In genomic region chr5:59174248-59174844, GRCh38 we compare ENCODE assay signal across 8 cellular contexts.
DNase-seq lines count a peak whose midpoint lies in the region; ATAC-seq, FAIRE-seq and TF ChIP-seq lines count a peak whose summit lies in the region.

No MANE protein-coding gene starts in this region.

- no peak overlapping the region for H3K27ac ChIP-seq in pancreas

- DNase-seq in activated T-helper 1 cell treated with Interleukin-2 at 50 U/mL for 16 hours (ENCODE audit: low read depth) (peak; percentile 8), HEK293T (ENCODE audit: extremely low spot score) (peak; percentile 56), NCI-H2196 treated with DMSO at 0.1 percent for 48 hours (lab: John Stamatoyannopoulos, UW; ENCODE audit: unreplicated experiment) (peak; percentile 9), foreskin fibroblast (peak; percentile 60 to 84), pancreas (peak in 2 of 6 donors; percentile 5 to 14)
- no peak for DNase-seq in activated T-helper 1 cell treated with anti-CD3 and anti-CD28 coated beads, Interleukin-12 subunit alpha, Interleukin-12 subunit beta, Interleukin-2, Interleukin-4 antibody, amounts not matched to agents 30 ng/mL and 10 ng/mL and 1 ng/mL, durations not matched to agents 14 hours and 24 hours and 36 hours (ENCODE audit: low spot score)
- DNase-seq in activated CD4-positive, alpha-beta T cell treated with anti-CD3 and anti-CD28 coated beads, Interleukin-2, amount 50 U/mL, for 1 hour: peak; percentile 6

- intact Hi-C loops in activated T-helper 1 cell treated with anti-CD3 and anti-CD28 coated beads, Interleukin-12 subunit alpha, Interleukin-12 subunit beta, Interleukin-2, Interleukin-4 antibody, amounts not matched to agents 30 ng/mL and 10 ng/mL and 1 ng/mL, durations not matched to agents 14 hours and 24 hours and 36 hours (cut with micrococcal nuclease): loop anchor here (1.0 to 2.0 kb wide), 6 partner anchors 20 to 288 kb away; no protein-coding TSS in a partner anchor
- intact Hi-C loops in pancreas (cut with DNase I): loop anchor here in 2 of 3 donors (5.0 to 10.0 kb wide), 2 partner anchors 277 to 290 kb away; no protein-coding TSS in a partner anchor

- no peaks in the 10 kb centered on the region for H3K27me3 ChIP-seq in pancreas

- peak; percentile 64 for FAIRE-seq in pancreas (lab: Jason Lieb, UNC)

- H3K9me3 Mint-ChIP-seq in activated T-helper 1 cell treated with anti-CD3 and anti-CD28 coated beads, Interleukin-12 subunit alpha, Interleukin-12 subunit beta, Interleukin-2, Interleukin-4 antibody, amounts not matched to agents 30 ng/mL and 10 ng/mL and 1 ng/mL, durations not matched to agents 14 hours and 24 hours and 36 hours: peaks cover 6% of the 10 kb centered on the region

- CTCF ChIA-PET in HEK293T (lab: Yijun Ruan, JAX): interaction anchor here (0.7 to 1.4 kb wide), 9 partner anchors 9 to 288 kb away, joined by 3 to 5 read pairs (median 3); no protein-coding TSS in a partner anchor

- H3K4me1 ChIP-seq in pancreas: no peaks in the 10 kb centered on the region

- 24 to 33% methylated on average over 5 of the region's 5 CpGs for WGBS in pancreas, 2 donors

- H3K9me3 ChIP-seq in pancreas: no peaks in the 10 kb centered on the region

- no peaks in the 10 kb centered on the region for H3K36me3 Mint-ChIP-seq in activated T-helper 1 cell treated with anti-CD3 and anti-CD28 coated beads, Interleukin-12 subunit alpha, Interleukin-12 subunit beta, Interleukin-2, Interleukin-4 antibody, amounts not matched to agents 30 ng/mL and 10 ng/mL and 1 ng/mL, durations not matched to agents 14 hours and 24 hours and 36 hours (ENCODE audit: low read depth)

- H3K4me3 ChIP-seq in foreskin fibroblast (ENCODE audit: low read depth in 1 of 2, low read length in 2 of 2) (no peak overlapping the region), pancreas (no peak overlapping the region)

- no peaks in the 10 kb centered on the region for H3K36me3 ChIP-seq in pancreas

- no peak overlapping the region for H3K4me3 Mint-ChIP-seq in activated T-helper 1 cell treated with anti-CD3 and anti-CD28 coated beads, Interleukin-12 subunit alpha, Interleukin-12 subunit beta, Interleukin-2, Interleukin-4 antibody, amounts not matched to agents 30 ng/mL and 10 ng/mL and 1 ng/mL, durations not matched to agents 14 hours and 24 hours and 36 hours

- no peaks in the 10 kb centered on the region for H3K27me3 Mint-ChIP-seq in activated T-helper 1 cell treated with anti-CD3 and anti-CD28 coated beads, Interleukin-12 subunit alpha, Interleukin-12 subunit beta, Interleukin-2, Interleukin-4 antibody, amounts not matched to agents 30 ng/mL and 10 ng/mL and 1 ng/mL, durations not matched to agents 14 hours and 24 hours and 36 hours (ENCODE audit: insufficient read depth)

- POLR2A ChIA-PET in HEK293T (lab: Yijun Ruan, JAX): no interaction called here

- ATAC-seq in pancreas (peak; percentile 53 to 88 (median 82)), HG03139 (IDR thresholded peaks at IDR 0.05; ENCODE audit: unreplicated experiment) (no peak)

- H3K27ac Mint-ChIP-seq in activated T-helper 1 cell treated with anti-CD3 and anti-CD28 coated beads, Interleukin-12 subunit alpha, Interleukin-12 subunit beta, Interleukin-2, Interleukin-4 antibody, amounts not matched to agents 30 ng/mL and 10 ng/mL and 1 ng/mL, durations not matched to agents 14 hours and 24 hours and 36 hours: no peak overlapping the region

- H3K4me1 Mint-ChIP-seq in activated T-helper 1 cell treated with anti-CD3 and anti-CD28 coated beads, Interleukin-12 subunit alpha, Interleukin-12 subunit beta, Interleukin-2, Interleukin-4 antibody, amounts not matched to agents 30 ng/mL and 10 ng/mL and 1 ng/mL, durations not matched to agents 14 hours and 24 hours and 36 hours (ENCODE audit: low read depth): peaks cover 53% of the 10 kb centered on the region

- TF ChIP-seq CTCF in foreskin fibroblast (IDR thresholded peaks at IDR 0.05; ENCODE audit: low read depth, low read length): peak; percentile 87
- peak; percentile 17 to 70 (median 52) for TF ChIP-seq CTCF in pancreas (IDR thresholded peaks at IDR 0.05)

TF ChIP-seq in HEK293T, 16 proteins besides CTCF, POLR2A, EP300 and RAD21:
- TF ChIP-seq ZNF384 (IDR thresholded peaks at IDR 0.05): no peak
- TF ChIP-seq LEF1 (IDR thresholded peaks at IDR 0.05; ENCODE audit: borderline replicate concordance): no peak
- TF ChIP-seq, protein P1, sequence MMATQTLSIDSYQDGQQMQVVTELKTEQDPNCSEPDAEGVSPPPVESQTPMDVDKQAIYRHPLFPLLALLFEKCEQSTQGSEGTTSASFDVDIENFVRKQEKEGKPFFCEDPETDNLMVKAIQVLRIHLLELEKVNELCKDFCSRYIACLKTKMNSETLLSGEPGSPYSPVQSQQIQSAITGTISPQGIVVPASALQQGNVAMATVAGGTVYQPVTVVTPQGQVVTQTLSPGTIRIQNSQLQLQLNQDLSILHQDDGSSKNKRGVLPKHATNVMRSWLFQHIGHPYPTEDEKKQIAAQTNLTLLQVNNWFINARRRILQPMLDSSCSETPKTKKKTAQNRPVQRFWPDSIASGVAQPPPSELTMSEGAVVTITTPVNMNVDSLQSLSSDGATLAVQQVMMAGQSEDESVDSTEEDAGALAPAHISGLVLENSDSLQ (IDR thresholded peaks at IDR 0.05): no peak
- no peak for TF ChIP-seq TARDBP (IDR thresholded peaks at IDR 0.05)
- no peak for TF ChIP-seq BHLHE40 (IDR thresholded peaks at IDR 0.05; ENCODE audit: borderline replicate concordance)
- no peak for TF ChIP-seq SUZ12 (IDR thresholded peaks at IDR 0.05)
- no peak for TF ChIP-seq FOXA1 (IDR thresholded peaks at IDR 0.05)
- TF ChIP-seq FOXK2 (IDR thresholded peaks at IDR 0.05): no peak
- no peak for TF ChIP-seq NFRKB (IDR thresholded peaks at IDR 0.05)
